Comparison of ENCODE assay signal across 8 cellular contexts in genomic region chr6:109690740-109691687, GRCh38. TPM values are rescaled to one million over a fixed set of nuclear protein-coding genes. Genes with fewer than 3 reads are reported as not detected.
DNase-seq lines count a peak whose midpoint lies in the region; ATAC-seq and TF ChIP-seq lines count a peak whose summit lies in the region.

Gene AK9 (minus strand): TSS chr6:109691202. CDS start chr6:109675745, 15,457 bp downstream.
Gene FIG4 (plus strand): TSS chr6:109691296. CDS start chr6:109691436, 140 bp downstream.

- peak within 1 kb of the TSS; percentile 94 for H3K4me3 Mint-ChIP-seq in activated T-cell treated with anti-CD3 and anti-CD28 coated beads, Interleukin-2, amount 50 U/mL, for 4 hours

- no peaks in the 10 kb centered on the region for H3F3A ChIP-seq in PC-3 (ENCODE audit: low read length, unreplicated experiment)

- CTCF ChIA-PET in PC-3 (lab: Charles Lee): interaction anchor here (0.5 to 1.6 kb wide), 3 partner anchors 95 to 368 kb away, joined by 3 to 7 read pairs (median 6); no protein-coding TSS in a partner anchor

- peak; percentile 30; the same call in 1 of the 2 replicates for TF ChIP-seq CTCF in PC-3 (conservative IDR thresholded peaks at IDR 0.05; ENCODE audit: low read depth, low read length)

- peaks cover 34% of the 10 kb centered on the region for H3K4me1 Mint-ChIP-seq in activated T-cell treated with anti-CD3 and anti-CD28 coated beads, Interleukin-2, amount 50 U/mL, for 4 hours (ENCODE audit: low read depth)

- peaks cover 2% of the 10 kb centered on the region for H3K36me3 Mint-ChIP-seq in activated T-cell treated with anti-CD3 and anti-CD28 coated beads, Interleukin-2, amount 50 U/mL, for 4 hours (ENCODE audit: insufficient read depth)

- no peaks in the 10 kb centered on the region for H3K9me3 Mint-ChIP-seq in activated T-cell treated with anti-CD3 and anti-CD28 coated beads, Interleukin-2, amount 50 U/mL, for 4 hours

- peaks cover 23% of the 10 kb centered on the region for H3K4me1 ChIP-seq in PC-3 (ENCODE audit: insufficient read depth, low read length)
- H3K4me1 ChIP-seq in muscle layer of duodenum (ENCODE audit: control insufficient read depth in 1 of 2, insufficient read depth in 2 of 2, low read length in 2 of 2): peaks cover 0 to 24% of the 10 kb centered on the region in 2 donors

- intact Hi-C loops in PC-3 (cut with micrococcal nuclease): loop anchor here (2.0 kb wide), 2 partner anchors 94 to 164 kb away; no protein-coding TSS in a partner anchor

- ATAC-seq in GM21619 (IDR thresholded peaks at IDR 0.05; ENCODE audit: unreplicated experiment): peak; percentile 93
- peak; percentile 95 for ATAC-seq in PC-3
- ATAC-seq in activated T-cell treated with anti-CD3 and anti-CD28 coated beads, Interleukin-2, amount 50 U/mL, for 4 hours: peak; percentile 98 to 99
- peak; percentile 99 for ATAC-seq in esophagus mucosa

- H3K27ac ChIP-seq in PC-3 (ENCODE audit: low read length) (peak within 1 kb of the TSS; percentile 33), muscle layer of duodenum (ENCODE audit: low read length) (peak within 1 kb of the TSS; percentile 97)

- H3K27me3 ChIP-seq in PC-3 (ENCODE audit: low read length): no peaks in the 10 kb centered on the region
- H3K27me3 ChIP-seq in muscle layer of duodenum (ENCODE audit: low read depth, low read length): no peaks in the 10 kb centered on the region

- H3K27me3 Mint-ChIP-seq in activated T-cell treated with anti-CD3 and anti-CD28 coated beads, Interleukin-2, amount 50 U/mL, for 4 hours (ENCODE audit: low read depth): no peaks in the 10 kb centered on the region

- H3K36me3 ChIP-seq in PC-3 (ENCODE audit: low read depth, low read length) (no peaks in the 10 kb centered on the region), muscle layer of duodenum (ENCODE audit: control insufficient read depth in 1 of 2, insufficient read depth in 2 of 2, low read length in 2 of 2) (no peaks in the 10 kb centered on the region)

- DNase-seq in DMS53 (lab: John Stamatoyannopoulos, UW) (peak; percentile 98), PC-3 (peak; percentile 90)
- DNase-seq in Jurkat, Clone E6-1 (ENCODE audit: low read depth, low spot score): peak; percentile 85
- DNase-seq in activated T-cell treated with anti-CD3 and anti-CD28 coated beads, Interleukin-2, amount 50 U/mL, for 4 hours: peak; percentile 87
- DNase-seq in stimulated activated CD8-positive, alpha-beta memory T cell treated with anti-CD3 and anti-CD28 coated beads, Interleukin-7, amount 100 ng/mL, for 4 hours (ENCODE audit: low read depth in 2 of 2): peak; percentile 79 to 86

- TSS peak; percentile 90 for BruUV-seq in PC-3 (replicated peaks; lab: Mats Ljungman, UMichigan)

- peak within 1 kb of the TSS; percentile 94 for H3K4me3 ChIP-seq in Jurkat, Clone E6-1 (ENCODE audit: low read length)
- H3K4me3 ChIP-seq in PC-3 (ENCODE audit: low read length) (peak within 1 kb of the TSS; percentile 93), muscle layer of duodenum (ENCODE audit: low read depth in 1 of 2, low read length in 2 of 2) (peak within 1 kb of the TSS; percentile 97 to 100)

- H3K9ac ChIP-seq in PC-3 (ENCODE audit: low read length): peak within 1 kb of the TSS; percentile 70

- H3K9me2 ChIP-seq in PC-3 (replicated peaks; ENCODE audit: low read length): no peaks in the 10 kb centered on the region

- peak within 1 kb of the TSS; percentile 100 for H2AFZ ChIP-seq in PC-3 (ENCODE audit: low read length)

- POLR2A ChIA-PET in PC-3 (lab: Charles Lee; ENCODE audit: unreplicated experiment): interaction anchor here (0.6 kb wide), 1 partner anchor 276 kb away, joined by 4 read pairs; no protein-coding TSS in a partner anchor

- no peaks in the 10 kb centered on the region; the same call in 1 of the 2 replicates for H3K79me2 ChIP-seq in PC-3 (ENCODE audit: low read length)

- H3K4me2 ChIP-seq in PC-3 (ENCODE audit: low read length): peak within 1 kb of the TSS; percentile 99

- no peaks in the 10 kb centered on the region for H4K20me1 ChIP-seq in PC-3 (ENCODE audit: low read length)

- H3K9me3 ChIP-seq in PC-3 (ENCODE audit: low read length) (no peaks in the 10 kb centered on the region), muscle layer of duodenum (ENCODE audit: control insufficient read depth in 1 of 2, low read length in 2 of 2) (no peaks in the 10 kb centered on the region)

RNA-seq across cellular contexts. Expression of gene AK9, which starts in this region (rescaled TPM):
- polyA plus RNA-seq in Jurkat, Clone E6-1 (2012; ENCODE audit: insufficient read depth, insufficient read length): 6.3 TPM
- total RNA-seq in PC-3 (2014; rRNA removed) (1.7 and 3.5 TPM in 2 replicates), esophagus mucosa (2.1 TPM)
- 1 to 10 TPM; 2.0 to 2.5 (median 2.1) TPM for total RNA-seq in activated T-cell treated with anti-CD3 and anti-CD28 coated beads, Interleukin-2, amount 50 U/mL, for 4 hours

RNA-seq across cellular contexts. Expression of gene FIG4, which starts in this region (rescaled TPM):
- 19.0 TPM for polyA plus RNA-seq in Jurkat, Clone E6-1 (2012; ENCODE audit: insufficient read depth, insufficient read length)
- total RNA-seq in PC-3 (2014; rRNA removed): 5.7 and 6.0 TPM in 2 replicates
- 1 to 10 TPM; 5.4 to 6.4 (median 5.9) TPM for total RNA-seq in activated T-cell treated with anti-CD3 and anti-CD28 coated beads, Interleukin-2, amount 50 U/mL, for 4 hours
- total RNA-seq in esophagus mucosa: 8.8 TPM

Comparison
In these comparisons a context has a peak if more than half of its experiments do, and no peak if none do; other contexts are left out.
1. Peak in every context shown above with its lines: DNase-seq, ATAC-seq, H3K4me3 ChIP-seq and H3K27ac ChIP-seq.